ENCODE assay signal across 15 cellular contexts in genomic region chr4:14862881-14863280, GRCh38.
DNase-seq lines count a peak whose midpoint lies in the region; ATAC-seq and TF ChIP-seq lines count a peak whose summit lies in the region.
"Had no signal": no experiment of that assay in that cellular context is flagged by ENCODE, and none has a peak within 500 bp of the region (broad histone marks: within the 10 kb centered on the region; RNA-seq: fewer than 3 reads in every experiment).

No MANE protein-coding gene starts in this region.

- H3K79me2 ChIP-seq in PC-9 (ENCODE audit: low read depth): no peaks in the 10 kb centered on the region

- no peak overlapping the region for H3K27ac ChIP-seq in right atrium auricular region
- H3K27ac ChIP-seq in PC-9: no peak overlapping the region
- H3K27ac ChIP-seq: adrenal gland had no signal

- no peaks in the 10 kb centered on the region for H3K9me3 ChIP-seq in right atrium auricular region
- H3K9me3 ChIP-seq in PC-9 (ENCODE audit: insufficient read depth, low read depth): no peaks in the 10 kb centered on the region
- H3K9me3 ChIP-seq: adrenal gland had no signal

- H4K20me1 ChIP-seq in PC-9 (ENCODE audit: insufficient read depth): no peaks in the 10 kb centered on the region

- peak overlapping the region in 1 of 2 donors; percentile 19 for H3K4me3 ChIP-seq in right atrium auricular region
- peak overlapping the region; percentile 3 for H3K4me3 ChIP-seq in fibroblast of mammary gland (ENCODE audit: control insufficient read depth, low read depth, low read length)
- no peak overlapping the region for H3K4me3 ChIP-seq in PC-9
- H3K4me3 ChIP-seq: adrenal gland had no signal

- H3K36me3 ChIP-seq in right atrium auricular region: no peaks in the 10 kb centered on the region
- no peaks in the 10 kb centered on the region for H3K36me3 ChIP-seq in PC-9 (ENCODE audit: low read depth)
- H3K36me3 ChIP-seq: adrenal gland had no signal

- no peaks in the 10 kb centered on the region for H3K9me2 ChIP-seq in PC-9 (ENCODE audit: insufficient read depth)

- no TSS peak for BruUV-seq in PC-9 (replicated peaks; lab: Mats Ljungman, UMichigan)

- POLR2A ChIA-PET in PC-9 (lab: Charles Lee; ENCODE audit: unreplicated experiment): no interaction called here

- CTCF ChIA-PET in PC-9 (lab: Charles Lee): no interaction called here

- H3K27me3 ChIP-seq in right atrium auricular region: no peaks in the 10 kb centered on the region
- no peaks in the 10 kb centered on the region for H3K27me3 ChIP-seq in PC-9 (ENCODE audit: insufficient read depth, low read depth)
- H3K27me3 ChIP-seq: adrenal gland had no signal

- DNase-seq in Right ventricle myocardium superior (peak; percentile 43), right atrium auricular region (ENCODE audit: low spot score) (no peak), fibroblast of mammary gland (ENCODE audit: low read depth) (no peak), posterior cingulate gyrus (peak in 8 of 10 donors; percentile 11 to 88 (median 30)), PC-9 (no peak), SHP77 (lab: John Stamatoyannopoulos, UW) (no peak), NCI-H187 treated with DMSO at 0.1 percent for 48 hours (lab: John Stamatoyannopoulos, UW) (no peak)
- DNase-seq: activated B cell treated with CpG ODN at 0.5 μM for 24 hours; effector CD8-positive, alpha-beta T cell; Karpas-422; natural killer cell; NCI-H2107; trophoblast cell had no signal

- TF ChIP-seq CTCF in right atrium auricular region (IDR thresholded peaks at IDR 0.05): no peak
- no peak for TF ChIP-seq CTCF in fibroblast of mammary gland (conservative IDR thresholded peaks at IDR 0.05; ENCODE audit: control insufficient read depth, insufficient read depth, low read depth, low read length)
- no peak for TF ChIP-seq CTCF in PC-9 (conservative IDR thresholded peaks at IDR 0.05)

- intact Hi-C loops in Right ventricle myocardium superior (cut with DNase I): no loop called here
- intact Hi-C loops in posterior cingulate gyrus (cut with DNase I): no loop called here
- intact Hi-C loops in PC-9 (cut with micrococcal nuclease; ENCODE audit: unreplicated experiment): no loop called here

- peak; percentile 53 for ATAC-seq in Right ventricle myocardium superior (ENCODE audit: poor library complexity)
- no peak for ATAC-seq in HG03159 (IDR thresholded peaks at IDR 0.05; ENCODE audit: unreplicated experiment)
- ATAC-seq: natural killer cell had no signal

- H3K4me1 ChIP-seq in right atrium auricular region (peaks cover 0 to 11% of the 10 kb centered on the region in 2 donors), PC-9 (replicated peaks; ENCODE audit: insufficient read depth) (no peaks in the 10 kb centered on the region)
- H3K4me1 ChIP-seq: adrenal gland had no signal

- H3K4me2 ChIP-seq in PC-9: no peak overlapping the region

- no peak overlapping the region for H2AFZ ChIP-seq in PC-9

- no peaks in the 10 kb centered on the region for H3F3A ChIP-seq in PC-9 (ENCODE audit: insufficient read depth, low read depth)

Comparison
In these comparisons a context has a peak if more than half of its experiments do, and no peak if none do; other contexts are left out.
1. DNase-seq: peak in Right ventricle myocardium superior (single experiment) and posterior cingulate gyrus (8 of 10); none in right atrium auricular region (single experiment), fibroblast of mammary gland (single experiment), PC-9 (0 of 2), SHP77 (0 of 2) and NCI-H187 treated with DMSO at 0.1 percent for 48 hours (single experiment).